Comparison of ENCODE assay signal across 9 cellular contexts in the genomic region with DNA sequence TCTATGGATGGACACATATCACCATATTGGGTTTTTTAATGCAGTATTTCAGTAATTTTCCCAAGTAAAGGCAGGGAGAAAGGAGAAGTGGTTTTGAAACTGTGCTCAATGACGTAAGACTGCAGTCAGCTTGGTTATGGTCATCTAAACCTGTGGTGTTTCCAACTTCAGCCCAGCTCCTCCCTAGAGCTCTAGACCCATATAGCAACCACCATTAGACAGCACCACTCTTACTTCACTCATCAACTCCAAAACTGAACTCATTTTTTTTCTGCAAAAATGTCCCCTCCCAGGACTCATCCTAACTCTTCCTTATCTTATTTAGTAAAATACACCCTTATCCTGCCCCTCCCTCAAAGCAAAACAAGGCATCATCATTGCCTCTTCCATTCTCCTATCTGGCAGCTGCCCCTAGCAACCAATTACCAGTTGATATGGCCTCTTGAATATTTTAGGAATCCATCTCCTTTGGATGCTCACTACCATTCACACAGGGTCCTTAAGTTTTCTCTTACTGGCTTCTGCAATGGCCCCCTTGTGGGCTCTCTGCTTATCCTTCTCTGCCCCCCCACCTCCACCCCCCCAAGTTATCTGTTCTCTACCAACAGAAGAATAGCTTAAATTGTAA. TPM values are rescaled to one million over a fixed set of nuclear protein-coding genes. Genes with fewer than 3 reads are reported as not detected.
A peak's percentile ranks its signal among the peaks of the same experiment; 100 is the strongest.
DNase-seq lines count a peak whose midpoint lies in the region; ATAC-seq and TF ChIP-seq lines count a peak whose summit lies in the region.
"Had no signal": no experiment of that assay in that cellular context is flagged by ENCODE, and none has a peak within 500 bp of the region (broad histone marks: within the 10 kb centered on the region; RNA-seq: fewer than 3 reads in every experiment).

No MANE protein-coding gene starts in this region.

- peaks cover 0 to 4% (median 3%) of the 10 kb centered on the region in 3 donors for H3K27me3 Mint-ChIP-seq in CD14-positive monocyte (ENCODE audit: low read depth in 3 of 3)

- no peaks in the 10 kb centered on the region for H3K9me3 Mint-ChIP-seq in CD14-positive monocyte

- peaks cover 1 to 5% of the 10 kb centered on the region in 2 donors for H3K36me3 Mint-ChIP-seq in CD14-positive monocyte

- DNase-seq in CD14-positive monocyte (ENCODE audit: low spot score) (peak; percentile 66), OCI-M1 (lab: John Stamatoyannopoulos, UW) (peak; percentile 74), fibroblast of the aortic adventitia (ENCODE audit: low read depth) (peak; percentile 63), G401 (ENCODE audit: low spot score) (no peak), posterior cingulate gyrus (no peak)

- no peak overlapping the region for H3K4me3 ChIP-seq in fibroblast of the aortic adventitia (ENCODE audit: low read depth, low read length)

- TF ChIP-seq CTCF in CD14-positive monocyte (IDR thresholded peaks at IDR 0.05) = no peak
- TF ChIP-seq CTCF in fibroblast of the aortic adventitia (IDR thresholded peaks at IDR 0.05; ENCODE audit: insufficient read depth, low read length) = no peak

- peak overlapping the region; percentile 79 to 97 (median 92) for H3K27ac Mint-ChIP-seq in CD14-positive monocyte

- intact Hi-C loops in CD14-positive monocyte (cut with micrococcal nuclease) (loop anchor here in 1 of 2 donors (5.0 kb wide), 2 partner anchors 40 to 110 kb away; no protein-coding TSS in a partner anchor), posterior cingulate gyrus (cut with DNase I) (loop anchor here (5.0 kb wide), 1 partner anchor 35 kb away; no protein-coding TSS in a partner anchor)

- peak; percentile 17 for ATAC-seq in GM21619 (IDR thresholded peaks at IDR 0.05; ENCODE audit: unreplicated experiment)
- ATAC-seq in HG03139 (IDR thresholded peaks at IDR 0.05; ENCODE audit: unreplicated experiment) = no peak
- ATAC-seq in GM21825 (IDR thresholded peaks at IDR 0.05; ENCODE audit: unreplicated experiment) = no peak
- ATAC-seq: body of pancreas had no signal

- peaks cover 37% of the 10 kb centered on the region for H3K4me1 Mint-ChIP-seq in CD14-positive monocyte

- in situ Hi-C loops in G401 (cut with HindIII; ENCODE audit: low sequenced_read_pairs) = no loop called here

- H3K4me3 Mint-ChIP-seq in CD14-positive monocyte = peak overlapping the region; percentile 83 to 87

RNA-seq across cellular contexts. Expression of gene RALA, which starts 1.5 kb away (rescaled TPM):
- 10 to 100 TPM; 30.8 to 32.0 TPM for polyA plus RNA-seq in CD14-positive monocyte
- total RNA-seq in fibroblast of the aortic adventitia (ENCODE audit: low replicate concordance) = 42.7 and 61.5 TPM in 2 replicates
- 34.7 and 39.8 TPM in 2 replicates for total RNA-seq in G401 (2014; rRNA removed; shearing (Covaris generic))

RNA-seq across cellular contexts. Expression of gene YAE1, which starts 55.7 kb away (rescaled TPM):
- polyA plus RNA-seq in CD14-positive monocyte = 1 to 10 TPM; 1.1 to 2.7 TPM
- total RNA-seq in fibroblast of the aortic adventitia (ENCODE audit: low replicate concordance) = 41.9 and 95.8 TPM in 2 replicates
- total RNA-seq in G401 (2014; rRNA removed; shearing (Covaris generic)) = 36.8 and 42.2 TPM in 2 replicates

Comparison
In these comparisons a context has a peak if more than half of its experiments do, and no peak if none do; other contexts are left out.
1. DNase-seq: peak in CD14-positive monocyte (single experiment), OCI-M1 (single experiment) and fibroblast of the aortic adventitia (single experiment); none in G401 (single experiment) and posterior cingulate gyrus (0 of 10).